In genomic region chr3:127226451-127226850, GRCh38 we compare ENCODE assay signal across 1 cellular context.
TF ChIP-seq lines count a peak whose summit lies in the region.

No MANE protein-coding gene starts in this region.

TF ChIP-seq in GM23338, 12 proteins besides CTCF, POLR2A, EP300 and RAD21 (continued from another document):
- TF ChIP-seq ZNF462 (CRISPR knock-in tag; IDR thresholded peaks at IDR 0.05) (no peak), EZH2 (IDR thresholded peaks at IDR 0.05; ENCODE audit: low read depth, unreplicated experiment) (no peak), JUNB (IDR thresholded peaks at IDR 0.05; ENCODE audit: unreplicated experiment) (no peak), ZNF331 (CRISPR knock-in tag; IDR thresholded peaks at IDR 0.05; ENCODE audit: low read depth) (no peak), ETS1 (IDR thresholded peaks at IDR 0.05) (no peak), EZH2phosphoT487 (IDR thresholded peaks at IDR 0.05; ENCODE audit: unreplicated experiment) (no peak), NANOG (IDR thresholded peaks at IDR 0.05; ENCODE audit: borderline replicate concordance) (no peak), REST (IDR thresholded peaks at IDR 0.05; ENCODE audit: unreplicated experiment) (no peak), CREB1 (CRISPR knock-in tag; IDR thresholded peaks at IDR 0.05; ENCODE audit: low read depth) (no peak), STAT1 (IDR thresholded peaks at IDR 0.05; ENCODE audit: unreplicated experiment) (no peak)
